In the genomic region with DNA sequence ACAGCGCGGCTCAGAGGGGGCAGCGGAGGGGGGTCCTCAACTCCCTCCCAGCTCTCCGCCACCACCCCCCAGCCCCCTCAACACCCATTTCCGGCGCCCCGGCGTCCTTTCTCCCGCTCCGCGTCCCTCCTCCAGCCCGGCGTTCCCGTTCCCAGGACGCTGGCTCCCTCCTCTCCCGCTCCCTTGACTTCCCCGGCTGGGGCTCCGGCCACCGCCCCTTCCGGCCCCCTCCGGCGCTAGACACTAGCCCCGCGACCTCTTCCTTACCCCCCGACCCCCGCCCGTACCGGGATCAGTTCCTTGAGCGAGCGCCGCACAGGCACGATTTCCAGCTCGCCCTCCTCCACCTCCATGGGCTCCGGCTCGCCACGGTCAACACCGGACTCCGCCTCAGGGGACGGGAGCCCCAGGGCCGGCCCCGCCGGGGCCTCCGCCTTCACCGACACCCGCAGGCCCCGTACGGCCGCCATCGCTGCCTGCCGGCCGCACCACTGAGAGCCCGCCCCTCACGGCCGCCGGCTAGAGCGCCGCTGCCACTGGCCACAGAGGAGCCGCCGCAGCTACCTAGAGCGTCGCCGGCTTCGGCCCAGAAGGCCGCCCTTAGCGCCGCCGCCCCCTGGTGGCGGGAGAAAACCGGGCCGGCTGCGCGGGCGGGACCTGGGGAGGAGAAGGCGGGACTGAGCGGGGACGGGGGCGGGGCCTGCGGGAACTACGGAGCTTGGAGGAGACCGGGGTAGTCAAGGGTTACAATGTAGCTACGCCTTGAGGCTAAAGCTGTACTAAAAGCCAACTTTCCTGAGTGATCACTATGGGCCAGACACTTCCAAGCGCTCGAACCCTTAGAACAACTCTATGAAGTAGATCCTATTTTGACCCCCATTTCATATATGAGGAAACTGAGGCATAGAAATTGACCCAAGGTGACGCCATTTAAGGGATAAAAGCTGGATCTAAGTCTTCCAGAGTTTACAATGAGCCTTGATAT, we compare ENCODE assay signal across 1 cellular context.
TF ChIP-seq lines count a peak whose summit lies in the region.

A gene with protein sequence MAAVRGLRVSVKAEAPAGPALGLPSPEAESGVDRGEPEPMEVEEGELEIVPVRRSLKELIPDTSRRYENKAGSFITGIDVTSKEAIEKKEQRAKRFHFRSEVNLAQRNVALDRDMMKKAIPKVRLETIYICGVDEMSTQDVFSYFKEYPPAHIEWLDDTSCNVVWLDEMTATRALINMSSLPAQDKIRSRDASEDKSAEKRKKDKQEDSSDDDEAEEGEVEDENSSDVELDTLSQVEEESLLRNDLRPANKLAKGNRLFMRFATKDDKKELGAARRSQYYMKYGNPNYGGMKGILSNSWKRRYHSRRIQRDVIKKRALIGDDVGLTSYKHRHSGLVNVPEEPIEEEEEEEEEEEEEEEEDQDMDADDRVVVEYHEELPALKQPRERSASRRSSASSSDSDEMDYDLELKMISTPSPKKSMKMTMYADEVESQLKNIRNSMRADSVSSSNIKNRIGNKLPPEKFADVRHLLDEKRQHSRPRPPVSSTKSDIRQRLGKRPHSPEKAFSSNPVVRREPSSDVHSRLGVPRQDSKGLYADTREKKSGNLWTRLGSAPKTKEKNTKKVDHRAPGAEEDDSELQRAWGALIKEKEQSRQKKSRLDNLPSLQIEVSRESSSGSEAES (minus strand): TSS at position 493 of the 985 bp plus-strand sequence. CDS start 23 bp downstream, at position 470.

TF ChIP-seq in K562, 482 proteins besides CTCF, POLR2A, EP300 and RAD21 (continued from another document):
- TF ChIP-seq, protein P1, sequence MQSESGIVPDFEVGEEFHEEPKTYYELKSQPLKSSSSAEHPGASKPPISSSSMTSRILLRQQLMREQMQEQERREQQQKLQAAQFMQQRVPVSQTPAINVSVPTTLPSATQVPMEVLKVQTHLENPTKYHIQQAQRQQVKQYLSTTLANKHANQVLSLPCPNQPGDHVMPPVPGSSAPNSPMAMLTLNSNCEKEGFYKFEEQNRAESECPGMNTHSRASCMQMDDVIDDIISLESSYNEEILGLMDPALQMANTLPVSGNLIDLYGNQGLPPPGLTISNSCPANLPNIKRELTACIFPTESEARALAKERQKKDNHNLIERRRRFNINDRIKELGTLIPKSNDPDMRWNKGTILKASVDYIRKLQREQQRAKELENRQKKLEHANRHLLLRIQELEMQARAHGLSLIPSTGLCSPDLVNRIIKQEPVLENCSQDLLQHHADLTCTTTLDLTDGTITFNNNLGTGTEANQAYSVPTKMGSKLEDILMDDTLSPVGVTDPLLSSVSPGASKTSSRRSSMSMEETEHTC (IDR thresholded peaks at IDR 0.05): no peak
- no peak for TF ChIP-seq BCL6 (CRISPR knock-in tag; IDR thresholded peaks at IDR 0.05)
- TF ChIP-seq KDM1A (IDR thresholded peaks at IDR 0.05): no peak
- TF ChIP-seq, protein P2, sequence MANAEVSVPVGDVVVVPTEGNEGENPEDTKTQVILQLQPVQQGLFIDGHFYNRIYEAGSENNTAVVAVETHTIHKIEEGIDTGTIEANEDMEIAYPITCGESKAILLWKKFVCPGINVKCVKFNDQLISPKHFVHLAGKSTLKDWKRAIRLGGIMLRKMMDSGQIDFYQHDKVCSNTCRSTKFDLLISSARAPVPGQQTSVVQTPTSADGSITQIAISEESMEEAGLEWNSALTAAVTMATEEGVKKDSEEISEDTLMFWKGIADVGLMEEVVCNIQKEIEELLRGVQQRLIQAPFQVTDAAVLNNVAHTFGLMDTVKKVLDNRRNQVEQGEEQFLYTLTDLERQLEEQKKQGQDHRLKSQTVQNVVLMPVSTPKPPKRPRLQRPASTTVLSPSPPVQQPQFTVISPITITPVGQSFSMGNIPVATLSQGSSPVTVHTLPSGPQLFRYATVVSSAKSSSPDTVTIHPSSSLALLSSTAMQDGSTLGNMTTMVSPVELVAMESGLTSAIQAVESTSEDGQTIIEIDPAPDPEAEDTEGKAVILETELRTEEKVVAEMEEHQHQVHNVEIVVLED (CRISPR knock-in tag; IDR thresholded peaks at IDR 0.05): peak; percentile 69; the same call in 1 of the 2 replicates
- peak; percentile 64; the same call in 1 of the 2 replicates for TF ChIP-seq ZBTB7A (IDR thresholded peaks at IDR 0.05; ENCODE audit: borderline replicate concordance, control insufficient read depth, low read depth, low read length)
- TF ChIP-seq ZNF232 (CRISPR knock-in tag; IDR thresholded peaks at IDR 0.05): no peak
- TF ChIP-seq, protein P3, sequence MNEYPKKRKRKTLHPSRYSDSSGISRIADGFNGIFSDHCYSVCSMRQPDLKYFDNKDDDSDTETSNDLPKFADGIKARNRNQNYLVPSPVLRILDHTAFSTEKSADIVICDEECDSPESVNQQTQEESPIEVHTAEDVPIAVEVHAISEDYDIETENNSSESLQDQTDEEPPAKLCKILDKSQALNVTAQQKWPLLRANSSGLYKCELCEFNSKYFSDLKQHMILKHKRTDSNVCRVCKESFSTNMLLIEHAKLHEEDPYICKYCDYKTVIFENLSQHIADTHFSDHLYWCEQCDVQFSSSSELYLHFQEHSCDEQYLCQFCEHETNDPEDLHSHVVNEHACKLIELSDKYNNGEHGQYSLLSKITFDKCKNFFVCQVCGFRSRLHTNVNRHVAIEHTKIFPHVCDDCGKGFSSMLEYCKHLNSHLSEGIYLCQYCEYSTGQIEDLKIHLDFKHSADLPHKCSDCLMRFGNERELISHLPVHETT (CRISPR knock-in tag; conservative IDR thresholded peaks at IDR 0.05 in 1 of 2, IDR thresholded peaks at IDR 0.05 in 1 of 2): peak in 1 of 2 experiments; percentile 97; a peak in 2 of 4 replicates
- peak; percentile 86 for TF ChIP-seq SUPT5H (IDR thresholded peaks at IDR 0.05)
- TF ChIP-seq MYC (IDR thresholded peaks at IDR 0.05; ENCODE audit: low read depth, low read length): peak; percentile 61; the same call in 1 of the 2 replicates
- no peak for TF ChIP-seq MYC (CRISPR knock-in tag; IDR thresholded peaks at IDR 0.05; ENCODE audit: borderline replicate concordance, low read depth)
- TF ChIP-seq DIDO1 (tag; IDR thresholded peaks at IDR 0.05; ENCODE audit: low read depth): no peak
- peak; percentile 88 for TF ChIP-seq KDM5B (IDR thresholded peaks at IDR 0.05; ENCODE audit: insufficient replicate concordance, low read depth, low read length)
- TF ChIP-seq ZZZ3 (IDR thresholded peaks at IDR 0.05): 0 out of 2 replicates have a peak, but pooled peaks have one; percentile 48
- peak; percentile 63 for TF ChIP-seq JUND (IDR thresholded peaks at IDR 0.05; ENCODE audit: borderline replicate concordance, low read depth, low read length)
- no peak for TF ChIP-seq JUND (tag; IDR thresholded peaks at IDR 0.05; ENCODE audit: borderline replicate concordance, low read depth, low read length)
- TF ChIP-seq, protein P4, sequence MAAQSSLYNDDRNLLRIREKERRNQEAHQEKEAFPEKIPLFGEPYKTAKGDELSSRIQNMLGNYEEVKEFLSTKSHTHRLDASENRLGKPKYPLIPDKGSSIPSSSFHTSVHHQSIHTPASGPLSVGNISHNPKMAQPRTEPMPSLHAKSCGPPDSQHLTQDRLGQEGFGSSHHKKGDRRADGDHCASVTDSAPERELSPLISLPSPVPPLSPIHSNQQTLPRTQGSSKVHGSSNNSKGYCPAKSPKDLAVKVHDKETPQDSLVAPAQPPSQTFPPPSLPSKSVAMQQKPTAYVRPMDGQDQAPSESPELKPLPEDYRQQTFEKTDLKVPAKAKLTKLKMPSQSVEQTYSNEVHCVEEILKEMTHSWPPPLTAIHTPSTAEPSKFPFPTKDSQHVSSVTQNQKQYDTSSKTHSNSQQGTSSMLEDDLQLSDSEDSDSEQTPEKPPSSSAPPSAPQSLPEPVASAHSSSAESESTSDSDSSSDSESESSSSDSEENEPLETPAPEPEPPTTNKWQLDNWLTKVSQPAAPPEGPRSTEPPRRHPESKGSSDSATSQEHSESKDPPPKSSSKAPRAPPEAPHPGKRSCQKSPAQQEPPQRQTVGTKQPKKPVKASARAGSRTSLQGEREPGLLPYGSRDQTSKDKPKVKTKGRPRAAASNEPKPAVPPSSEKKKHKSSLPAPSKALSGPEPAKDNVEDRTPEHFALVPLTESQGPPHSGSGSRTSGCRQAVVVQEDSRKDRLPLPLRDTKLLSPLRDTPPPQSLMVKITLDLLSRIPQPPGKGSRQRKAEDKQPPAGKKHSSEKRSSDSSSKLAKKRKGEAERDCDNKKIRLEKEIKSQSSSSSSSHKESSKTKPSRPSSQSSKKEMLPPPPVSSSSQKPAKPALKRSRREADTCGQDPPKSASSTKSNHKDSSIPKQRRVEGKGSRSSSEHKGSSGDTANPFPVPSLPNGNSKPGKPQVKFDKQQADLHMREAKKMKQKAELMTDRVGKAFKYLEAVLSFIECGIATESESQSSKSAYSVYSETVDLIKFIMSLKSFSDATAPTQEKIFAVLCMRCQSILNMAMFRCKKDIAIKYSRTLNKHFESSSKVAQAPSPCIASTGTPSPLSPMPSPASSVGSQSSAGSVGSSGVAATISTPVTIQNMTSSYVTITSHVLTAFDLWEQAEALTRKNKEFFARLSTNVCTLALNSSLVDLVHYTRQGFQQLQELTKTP (IDR thresholded peaks at IDR 0.05; ENCODE audit: low read depth in 1 of 2, partially characterized antibody in 2 of 2): no peak
- no peak for TF ChIP-seq ZNF217 (CRISPR knock-in tag; IDR thresholded peaks at IDR 0.05)
- peak; percentile 56; the same call in 1 of the 2 replicates for TF ChIP-seq PML (IDR thresholded peaks at IDR 0.05; ENCODE audit: low read length)
- TF ChIP-seq PHF21A (IDR thresholded peaks at IDR 0.05; ENCODE audit: borderline replicate concordance, low read depth): no peak
- 0 out of 4 replicates have a peak, but pooled peaks of 1 of the 2 experiments have one; percentile 30 for TF ChIP-seq TBL1XR1 (IDR thresholded peaks at IDR 0.05; ENCODE audit: low read length in 2 of 2)
- no peak for TF ChIP-seq ILK (tag; IDR thresholded peaks at IDR 0.05; ENCODE audit: borderline replicate concordance, low read depth)
- 0 out of 2 replicates have a peak, but pooled peaks have one; percentile 44 for TF ChIP-seq ZNF263 (CRISPR knock-in tag; IDR thresholded peaks at IDR 0.05; ENCODE audit: borderline replicate concordance)
- TF ChIP-seq, protein P5, sequence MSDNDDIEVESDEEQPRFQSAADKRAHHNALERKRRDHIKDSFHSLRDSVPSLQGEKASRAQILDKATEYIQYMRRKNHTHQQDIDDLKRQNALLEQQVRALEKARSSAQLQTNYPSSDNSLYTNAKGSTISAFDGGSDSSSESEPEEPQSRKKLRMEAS (CRISPR knock-in tag; IDR thresholded peaks at IDR 0.05): 0 out of 2 replicates have a peak, but pooled peaks have one; percentile 47
- no peak for TF ChIP-seq ZNF274 (IDR thresholded peaks at IDR 0.05; ENCODE audit: borderline replicate concordance, low read depth, low read length)
- TF ChIP-seq ATF1 (CRISPR knock-in tag; IDR thresholded peaks at IDR 0.05): no peak
- TF ChIP-seq ATF1 (tag; IDR thresholded peaks at IDR 0.05): peak; percentile 55
- TF ChIP-seq, protein P6, sequence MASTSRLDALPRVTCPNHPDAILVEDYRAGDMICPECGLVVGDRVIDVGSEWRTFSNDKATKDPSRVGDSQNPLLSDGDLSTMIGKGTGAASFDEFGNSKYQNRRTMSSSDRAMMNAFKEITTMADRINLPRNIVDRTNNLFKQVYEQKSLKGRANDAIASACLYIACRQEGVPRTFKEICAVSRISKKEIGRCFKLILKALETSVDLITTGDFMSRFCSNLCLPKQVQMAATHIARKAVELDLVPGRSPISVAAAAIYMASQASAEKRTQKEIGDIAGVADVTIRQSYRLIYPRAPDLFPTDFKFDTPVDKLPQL (IDR thresholded peaks at IDR 0.05; ENCODE audit: extremely low read depth, insufficient read length): no peak
- TF ChIP-seq XRCC5 (IDR thresholded peaks at IDR 0.05; ENCODE audit: low read depth, low read length): peak; percentile 96
- TF ChIP-seq ETV1 (tag; conservative IDR thresholded peaks at IDR 0.05; ENCODE audit: low read depth): no peak
- no peak for TF ChIP-seq SRSF9 (IDR thresholded peaks at IDR 0.05; ENCODE audit: borderline replicate concordance, low read depth, low read length)
- TF ChIP-seq MIER1 (IDR thresholded peaks at IDR 0.05; ENCODE audit: low read depth): no peak
- TF ChIP-seq CHD4 (IDR thresholded peaks at IDR 0.05; ENCODE audit: insufficient read depth, insufficient replicate concordance, low read depth, low read length, poor library complexity, severe bottlenecking): no peak
- TF ChIP-seq E2F3 (CRISPR knock-in tag; IDR thresholded peaks at IDR 0.05): peak; percentile 62; the same call in 1 of the 2 replicates
- no peak for TF ChIP-seq CBX3 (IDR thresholded peaks at IDR 0.05; ENCODE audit: borderline replicate concordance in 1 of 2, low read length in 2 of 2)
- no peak for TF ChIP-seq CEBPG (CRISPR knock-in tag; IDR thresholded peaks at IDR 0.05)
- no peak for TF ChIP-seq CEBPG (tag; conservative IDR thresholded peaks at IDR 0.05 in 1 of 2, IDR thresholded peaks at IDR 0.05 in 1 of 2)
